ENCODE assay signal across 20 cellular contexts in genomic region chr2:238119756-238120462, GRCh38. TPM values are rescaled to one million over a fixed set of nuclear protein-coding genes. Genes with fewer than 3 reads are reported as not detected.
A peak's percentile ranks its signal among the peaks of the same experiment; 100 is the strongest.
DNase-seq lines count a peak whose midpoint lies in the region; ATAC-seq and TF ChIP-seq lines count a peak whose summit lies in the region.
"Had no signal": no experiment of that assay in that cellular context is flagged by ENCODE, and none has a peak within 500 bp of the region (broad histone marks: within the 10 kb centered on the region; RNA-seq: fewer than 3 reads in every experiment).

No MANE protein-coding gene starts in this region.

- no peak overlapping the region for H3K4me3 ChIP-seq in BLaER1 treated with 17β-estradiol and CSF1 and Interleukin-3, amounts not matched to agents 10 nM and 100 nM
- H3K4me3 ChIP-seq in GM23338 (no peak overlapping the region), neural progenitor cell (no peak overlapping the region)
- H3K4me3 ChIP-seq: esophagus muscularis mucosa, gastroesophageal sphincter, thyroid gland had no signal

- H3K79me2 ChIP-seq in GM23338 (replicated peaks; ENCODE audit: insufficient read depth): no peaks in the 10 kb centered on the region
- H3K79me2 ChIP-seq in neural progenitor cell (ENCODE audit: low read depth): no peaks in the 10 kb centered on the region

- H3K4me1 ChIP-seq in BLaER1 treated with 17β-estradiol and CSF1 and Interleukin-3, amounts not matched to agents 10 nM and 100 nM: peaks cover 10 to 63% (median 49%) of the 10 kb centered on the region in 10 experiments; a peak in 19 of 20 replicates
- H3K4me1 ChIP-seq in GM23338 (ENCODE audit: insufficient read depth) (no peaks in the 10 kb centered on the region), neural progenitor cell (peaks cover 7% of the 10 kb centered on the region)
- H3K4me1 ChIP-seq: gastroesophageal sphincter, thyroid gland had no signal

- H3K36me3 Mint-ChIP-seq in GM23338 (ENCODE audit: low read depth): no peaks in the 10 kb centered on the region
- no peaks in the 10 kb centered on the region for H3K36me3 Mint-ChIP-seq in neural progenitor cell

- ATAC-seq in GM23338: no peak; the same call in 2 of the 3 replicates
- ATAC-seq: gastroesophageal sphincter, sciatic nerve had no signal

- H3F3A ChIP-seq in GM23338 (replicated peaks; ENCODE audit: low read depth) (no peaks in the 10 kb centered on the region), neural progenitor cell (ENCODE audit: low read depth) (no peaks in the 10 kb centered on the region)

- H3K9ac ChIP-seq in BLaER1 treated with 17β-estradiol and CSF1 and Interleukin-3, amounts not matched to agents 10 nM and 100 nM: peak overlapping the region in 2 of 11 experiments; percentile 22 to 44; a peak in 3 of 22 replicates
- no peak overlapping the region for H3K9ac ChIP-seq in neural progenitor cell

- no peaks in the 10 kb centered on the region for H3K36me3 ChIP-seq in BLaER1 treated with 17β-estradiol and CSF1 and Interleukin-3, amounts not matched to agents 10 nM and 100 nM
- no peaks in the 10 kb centered on the region for H3K36me3 ChIP-seq in GM23338 (ENCODE audit: insufficient read depth)
- H3K36me3 ChIP-seq in neural progenitor cell: no peaks in the 10 kb centered on the region
- H3K36me3 ChIP-seq: esophagus muscularis mucosa, gastroesophageal sphincter, neutrophil, thyroid gland had no signal

- no peak overlapping the region for H3K4me3 Mint-ChIP-seq in GM23338
- H3K4me3 Mint-ChIP-seq in neural progenitor cell: no peak overlapping the region
- H3K4me3 Mint-ChIP-seq: activated naive CD4-positive, alpha-beta T cell treated with anti-CD3 and anti-CD28 coated beads for 36 hours; central memory CD8-positive, alpha-beta T cell had no signal

- peak overlapping the region; percentile 13 to 87 (median 66); a peak in 20 of 22 replicates for H3K4me2 ChIP-seq in BLaER1 treated with 17β-estradiol and CSF1 and Interleukin-3, amounts not matched to agents 10 nM and 100 nM
- 0 out of 2 replicates have a peak overlapping the region, but pooled peaks have one; percentile 14 for H3K4me2 ChIP-seq in GM23338
- peak overlapping the region; percentile 31 for H3K4me2 ChIP-seq in neural progenitor cell

- TF ChIP-seq CTCF in GM23338 (conservative IDR thresholded peaks at IDR 0.05; ENCODE audit: low read depth in 2 of 2) (no peak), neural progenitor cell (IDR thresholded peaks at IDR 0.05) (no peak)

- H3K9me2 ChIP-seq in GM23338 (ENCODE audit: insufficient read depth): no peaks in the 10 kb centered on the region

- H3K27me3 ChIP-seq in BLaER1 treated with 17β-estradiol and CSF1 and Interleukin-3, amounts not matched to agents 10 nM and 100 nM: peaks cover 0 to 5% (median 0%) of the 10 kb centered on the region in 11 experiments; a peak in 1 of 22 replicates
- H3K27me3 ChIP-seq in GM23338 (ENCODE audit: insufficient read depth) (no peaks in the 10 kb centered on the region), neural progenitor cell (peaks cover 14% of the 10 kb centered on the region)
- H3K27me3 ChIP-seq: thyroid gland had no signal

- no peak overlapping the region for H3K27ac Mint-ChIP-seq in GM23338
- H3K27ac Mint-ChIP-seq in neural progenitor cell: no peak overlapping the region
- H3K27ac Mint-ChIP-seq: activated naive CD4-positive, alpha-beta T cell treated with anti-CD3 and anti-CD28 coated beads for 36 hours had no signal

- no peaks in the 10 kb centered on the region; a peak in 2 of 22 replicates for H4K20me1 ChIP-seq in BLaER1 treated with 17β-estradiol and CSF1 and Interleukin-3, amounts not matched to agents 10 nM and 100 nM
- H4K20me1 ChIP-seq in GM23338 (replicated peaks; ENCODE audit: insufficient read depth) (no peaks in the 10 kb centered on the region), neural progenitor cell (ENCODE audit: low read depth) (no peaks in the 10 kb centered on the region)

- H3K27me3 Mint-ChIP-seq in GM23338 (ENCODE audit: insufficient read depth, low read depth, poor library complexity) (peaks cover 12% of the 10 kb centered on the region), neural progenitor cell (ENCODE audit: insufficient read depth, low read depth) (peaks cover 10% of the 10 kb centered on the region)

- no peaks in the 10 kb centered on the region for H3K9me3 ChIP-seq in BLaER1 treated with 17β-estradiol and CSF1 and Interleukin-3, amounts not matched to agents 10 nM and 100 nM (replicated peaks in 1 of 11)
- H3K9me3 ChIP-seq in neural progenitor cell (ENCODE audit: low read depth): no peaks in the 10 kb centered on the region
- H3K9me3 ChIP-seq: esophagus muscularis mucosa, gastroesophageal sphincter, neutrophil, thyroid gland had no signal

- H3K4me1 Mint-ChIP-seq in GM23338: no peaks in the 10 kb centered on the region
- no peaks in the 10 kb centered on the region for H3K4me1 Mint-ChIP-seq in neural progenitor cell
- H3K4me1 Mint-ChIP-seq: central memory CD8-positive, alpha-beta T cell had no signal

- H3K9me3 Mint-ChIP-seq in GM23338 (0 out of 3 replicates have a peak, but pooled peaks cover 4% of the 10 kb centered on the region), neural progenitor cell (peaks cover 4% of the 10 kb centered on the region)
- H3K9me3 Mint-ChIP-seq: activated naive CD4-positive, alpha-beta T cell treated with anti-CD3 and anti-CD28 coated beads for 36 hours; central memory CD8-positive, alpha-beta T cell had no signal

- DNase-seq in GM23338 (ENCODE audit: low spot score) (no peak), cerebellar cortex (ENCODE audit: low spot score) (peak; percentile 76), neural progenitor cell (ENCODE audit: low spot score) (no peak), anterior cingulate cortex (lab: John Stamatoyannopoulos, UW) (no peak), mesenteric fat pad (ENCODE audit: low spot score) (no peak)
- DNase-seq in activated effector memory CD4-positive, alpha-beta T cell treated with anti-CD3 and anti-CD28 coated beads, Interleukin-2, amount 50 U/mL, for 16 hours: no peak
- DNase-seq: activated naive CD4-positive, alpha-beta T cell treated with anti-CD3 and anti-CD28 coated beads for 36 hours; activated T-cell treated with anti-CD3 and anti-CD28 coated beads for 4 hours; effector CD4-positive, alpha-beta T cell; NCI-H1417 treated with DMSO at 0.1 percent for 48 hours; SIG-M5; stimulated activated naive CD4-positive, alpha-beta T cell treated with Interleukin-2 at 50 U/mL for 16 hours; thyroid gland had no signal

- H2AFZ ChIP-seq in GM23338: peak overlapping the region; percentile 66; the same call in 1 of the 2 replicates
- H2AFZ ChIP-seq in neural progenitor cell (replicated peaks): peak overlapping the region; percentile 42

- no peak overlapping the region for H3K27ac ChIP-seq in BLaER1 treated with 17β-estradiol and CSF1 and Interleukin-3, amounts not matched to agents 10 nM and 100 nM
- H3K27ac ChIP-seq in GM23338 (ENCODE audit: low read depth): no peak overlapping the region
- no peak overlapping the region for H3K27ac ChIP-seq in neural progenitor cell
- H3K27ac ChIP-seq: esophagus muscularis mucosa, gastroesophageal sphincter, neutrophil, thyroid gland had no signal

TF ChIP-seq in GM23338, 12 proteins besides CTCF, POLR2A, EP300 and RAD21 (continues in another document):
- TF ChIP-seq POLR2AphosphoS5 (IDR thresholded peaks at IDR 0.05; ENCODE audit: low read depth) (no peak), ETS1 (IDR thresholded peaks at IDR 0.05) (no peak), ZNF114 (CRISPR knock-in tag; IDR thresholded peaks at IDR 0.05) (no peak), JUNB (IDR thresholded peaks at IDR 0.05; ENCODE audit: unreplicated experiment) (no peak)

RNA-seq across cellular contexts. Expression of gene KLHL30, which starts 18.6 kb away (rescaled TPM):
- 0.07 TPM in 1 of 2 replicates, not detected in the other for total RNA-seq in GM23338 (2014; rRNA removed; shearing (Covaris generic))
- polyA plus RNA-seq in GM23338 (2016; fragmentation: Nextera tagmentation; extraction: Ambion mirVana): not detected in 2 replicates
- total RNA-seq in neural progenitor cell (ENCODE audit: low replicate concordance): 0.06 TPM in 1 of 2 replicates, not detected in the other
- total RNA-seq in mesenteric fat pad: 4.4 TPM
- total RNA-seq: activated naive CD4-positive, alpha-beta T cell treated with anti-CD3 and anti-CD28 coated beads for 36 hours; H4 had no signal

RNA-seq across cellular contexts. Expression of gene ESPNL, which starts 19.8 kb away (rescaled TPM):
- 3.1 and 4.3 TPM in 2 replicates for total RNA-seq in GM23338 (2014; rRNA removed; shearing (Covaris generic))
- 0.44 and 0.71 TPM in 2 replicates for polyA plus RNA-seq in GM23338 (2016; fragmentation: Nextera tagmentation; extraction: Ambion mirVana)
- total RNA-seq in neural progenitor cell (ENCODE audit: low replicate concordance) (0.58 and 0.59 TPM in 2 replicates), mesenteric fat pad (0.48 TPM)
- total RNA-seq: H4, sciatic nerve had no signal

RNA-seq across cellular contexts. Expression of gene ERFE, which starts 38.9 kb away (rescaled TPM):
- 2.5 and 3.3 TPM in 2 replicates for total RNA-seq in GM23338 (2014; rRNA removed; shearing (Covaris generic))
- 0.61 and 1.0 TPM in 2 replicates for polyA plus RNA-seq in GM23338 (2016; fragmentation: Nextera tagmentation; extraction: Ambion mirVana)
- total RNA-seq in neural progenitor cell (ENCODE audit: low replicate concordance) (0.09 TPM in 1 of 2 replicates, not detected in the other), mesenteric fat pad (1.5 TPM)

RNA-seq across cellular contexts. Expression of gene SCLY, which starts 59.1 kb away (rescaled TPM):
- 68.9 and 80.3 TPM in 2 replicates for total RNA-seq in GM23338 (2014; rRNA removed; shearing (Covaris generic))
- polyA plus RNA-seq in GM23338 (2016; fragmentation: Nextera tagmentation; extraction: Ambion mirVana): 57.2 and 61.1 TPM in 2 replicates
- total RNA-seq in neural progenitor cell (ENCODE audit: low replicate concordance) (35.6 and 44.1 TPM in 2 replicates), mesenteric fat pad (13.6 TPM)

Comparison
In these comparisons a context has a peak if more than half of its experiments do, and no peak if none do; other contexts are left out.
1. H3K4me2 ChIP-seq: peak in every context shown above with its lines; median percentile 66 in BLaER1 treated with 17β-estradiol and CSF1 and Interleukin-3, amounts not matched to agents 10 nM and 100 nM; 31 in neural progenitor cell; 14 in GM23338.